Comparison of ENCODE assay signal across 16 cellular contexts in the genomic region with DNA sequence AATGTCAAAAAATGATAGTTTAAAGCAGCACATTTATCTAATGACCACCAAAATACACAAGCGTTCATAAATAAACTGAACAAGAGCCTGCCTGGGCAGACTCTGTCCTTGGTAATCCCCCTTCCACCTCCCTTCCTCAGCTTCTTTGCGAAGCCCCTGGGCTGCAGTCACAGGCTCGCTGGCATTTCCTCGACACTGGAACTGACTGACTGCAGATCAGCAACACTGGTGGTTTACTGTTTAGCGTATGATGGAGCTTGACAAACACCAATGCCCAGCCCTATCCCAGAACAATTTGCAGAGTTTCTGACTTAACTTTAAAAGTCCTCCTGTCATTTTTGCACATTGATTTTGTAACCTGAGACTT. TPM values are rescaled to one million over a fixed set of nuclear protein-coding genes. Genes with fewer than 3 reads are reported as not detected.
A peak's percentile ranks its signal among the peaks of the same experiment; 100 is the strongest.
DNase-seq lines count a peak whose midpoint lies in the region; ATAC-seq lines count a peak whose summit lies in the region.
"Had no signal": no experiment of that assay in that cellular context is flagged by ENCODE, and none has a peak within 500 bp of the region (broad histone marks: within the 10 kb centered on the region; RNA-seq: fewer than 3 reads in every experiment).

No MANE protein-coding gene starts in this region.

- H3K9me3 ChIP-seq in NT2/D1 (ENCODE audit: insufficient read depth, low read length): no peaks in the 10 kb centered on the region
- H3K9me3 ChIP-seq: lower lobe of right lung, upper lobe of right lung had no signal

- H3K4me3 ChIP-seq in NT2/D1 (ENCODE audit: insufficient read length, low read depth): no peak overlapping the region
- H3K4me3 ChIP-seq: coronary artery, lower lobe of right lung, upper lobe of right lung had no signal

- H3K4me1 ChIP-seq in NT2/D1 (ENCODE audit: insufficient read depth, insufficient read length): peaks cover 7% of the 10 kb centered on the region
- H3K4me1 ChIP-seq: lower lobe of right lung, upper lobe of right lung had no signal

- H3K27me3 ChIP-seq in NT2/D1 (ENCODE audit: insufficient read depth, insufficient read length): no peaks in the 10 kb centered on the region
- H3K27me3 ChIP-seq: upper lobe of right lung had no signal

- H3K36me3 ChIP-seq in NT2/D1 (ENCODE audit: insufficient read depth, insufficient read length, low read length): peaks cover 3% of the 10 kb centered on the region

- H3K9ac ChIP-seq in NT2/D1 (ENCODE audit: insufficient read length, low read depth): no peak overlapping the region

- DNase-seq in NT2/D1 (ENCODE audit: low read depth, low spot score): peak; percentile 16
- DNase-seq in mucosa of gallbladder (ENCODE audit: low spot score): no peak
- DNase-seq in DMS53 (lab: John Stamatoyannopoulos, UW): no peak
- no peak for DNase-seq in activated CD4-positive, alpha-beta T cell treated with anti-CD3 and anti-CD28 coated beads, Interleukin-2, amount 50 U/mL, for 1 hour
- DNase-seq in epidermal melanocyte (ENCODE audit: insufficient read length, low spot score): no peak
- DNase-seq: activated B cell treated with CpG ODN at 0.5 μM for 24 hours; activated naive CD4-positive, alpha-beta T cell treated with Interleukin-2 at 50 U/mL for 16 hours; COR-L47; lower lobe of right lung; NCI-H1694 treated with DMSO at 0.1 percent for 48 hours; upper lobe of right lung had no signal

- ATAC-seq in GM18861 (IDR thresholded peaks at IDR 0.05; ENCODE audit: unreplicated experiment) (peak; percentile 53), GM21447 (IDR thresholded peaks at IDR 0.05; ENCODE audit: unreplicated experiment) (peak; percentile 54), HG02981 (IDR thresholded peaks at IDR 0.05; ENCODE audit: unreplicated experiment) (peak; percentile 63)
- ATAC-seq: HepG2, lower lobe of right lung had no signal

RNA-seq across cellular contexts. Expression of a gene that starts 55.9 kb away (rescaled TPM):
- 109 TPM for total RNA-seq in mucosa of gallbladder
